Comparison of ENCODE assay signal across 29 cellular contexts in the genomic region with DNA sequence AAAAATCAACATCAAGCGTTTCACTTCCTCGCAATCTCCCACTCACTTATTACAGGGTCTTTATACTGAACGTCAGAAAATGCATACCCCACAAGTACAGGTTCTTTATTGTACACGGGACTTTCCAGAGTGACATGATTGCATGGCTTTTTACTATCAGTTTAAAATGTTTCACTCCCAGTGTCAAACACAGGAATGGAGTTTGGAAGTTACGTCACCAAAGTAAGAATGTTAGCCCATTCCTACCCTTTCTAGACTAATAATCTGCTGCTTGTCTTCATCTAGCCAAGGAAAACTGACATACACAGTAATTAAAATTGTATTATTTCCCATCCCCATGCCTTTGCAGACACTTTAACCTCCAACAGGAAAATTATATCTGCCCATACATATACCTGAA.
"Had no signal": no experiment of that assay in that cellular context is flagged by ENCODE, and none has a peak within 500 bp of the region (broad histone marks: within the 10 kb centered on the region; RNA-seq: fewer than 3 reads in every experiment).

No MANE protein-coding gene starts in this region.

- H3K4me1 Mint-ChIP-seq: stimulated activated effector memory CD8-positive, alpha-beta T cell treated with anti-CD3 and anti-CD28 coated beads, Interleukin-12 subunit alpha, Interleukin-12 subunit beta, amount 100 ng/mL, for 72 hours; stimulated activated memory B cell treated with anti-CD40 and anti-IgM and Interleukin-4, amounts not matched to agents 10 μg/mL and 1 μg/mL and 100 μg/mL, for 72 hours; stimulated activated naive B cell treated with anti-CD40 and anti-IgM and Interleukin-4, amounts not matched to agents 10 μg/mL and 1 μg/mL and 100 μg/mL, for 72 hours; stimulated activated naive CD8-positive, alpha-beta T cell treated with anti-CD3 and anti-CD28 coated beads, Interleukin-15, amount 100 ng/mL, for 72 hours had no signal

- H3K9me3 ChIP-seq: stomach, suprapubic skin, testis, thoracic aorta, thyroid gland, tibial artery, transverse colon, upper lobe of left lung, upper lobe of right lung, uterus, vagina had no signal

- H3K27ac Mint-ChIP-seq: stimulated activated effector memory CD8-positive, alpha-beta T cell treated with anti-CD3 and anti-CD28 coated beads, Interleukin-12 subunit alpha, Interleukin-12 subunit beta, amount 100 ng/mL, for 72 hours; stimulated activated memory B cell treated with anti-CD40 and anti-IgM and Interleukin-4, amounts not matched to agents 10 μg/mL and 1 μg/mL and 100 μg/mL, for 72 hours; stimulated activated naive B cell treated with anti-CD40 and anti-IgM and Interleukin-4, amounts not matched to agents 10 μg/mL and 1 μg/mL and 100 μg/mL, for 72 hours; stimulated activated naive CD8-positive, alpha-beta T cell treated with anti-CD3 and anti-CD28 coated beads, Interleukin-15, amount 100 ng/mL, for 72 hours; stimulated activated naive CD8-positive, alpha-beta T cell treated with anti-CD3 and anti-CD28 coated beads, Interleukin-15, Interleukin-2, amounts not matched to agents 100 ng/mL and 50 ng/mL, for 24 hours; type B pancreatic cell had no signal

- H3K36me3 ChIP-seq: stomach, suprapubic skin, thoracic aorta, thyroid gland, tibial artery, tibial nerve, transverse colon, upper lobe of left lung, upper lobe of right lung, uterus, vagina had no signal

- H3K4me3 Mint-ChIP-seq: stimulated activated effector memory CD8-positive, alpha-beta T cell treated with anti-CD3 and anti-CD28 coated beads, Interleukin-12 subunit alpha, Interleukin-12 subunit beta, amount 100 ng/mL, for 72 hours; stimulated activated memory B cell treated with anti-CD40 and anti-IgM and Interleukin-4, amounts not matched to agents 10 μg/mL and 1 μg/mL and 100 μg/mL, for 72 hours; stimulated activated naive B cell treated with anti-CD40 and anti-IgM and Interleukin-4, amounts not matched to agents 10 μg/mL and 1 μg/mL and 100 μg/mL, for 72 hours; stimulated activated naive CD8-positive, alpha-beta T cell treated with anti-CD3 and anti-CD28 coated beads, Interleukin-15, amount 100 ng/mL, for 72 hours; stimulated activated naive CD8-positive, alpha-beta T cell treated with anti-CD3 and anti-CD28 coated beads, Interleukin-15, Interleukin-2, amounts not matched to agents 100 ng/mL and 50 ng/mL, for 24 hours; type B pancreatic cell had no signal

- H3K4me3 ChIP-seq: stomach, suprapubic skin, testis, thoracic aorta, thyroid gland, tibial artery, tibial nerve, transverse colon, upper lobe of left lung, upper lobe of right lung, uterus, vagina had no signal

- H3K9me3 Mint-ChIP-seq: stimulated activated effector memory CD8-positive, alpha-beta T cell treated with anti-CD3 and anti-CD28 coated beads, Interleukin-12 subunit alpha, Interleukin-12 subunit beta, amount 100 ng/mL, for 72 hours; stimulated activated naive CD8-positive, alpha-beta T cell treated with anti-CD3 and anti-CD28 coated beads, Interleukin-15, amount 100 ng/mL, for 72 hours; stimulated activated naive CD8-positive, alpha-beta T cell treated with anti-CD3 and anti-CD28 coated beads, Interleukin-15, Interleukin-2, amounts not matched to agents 100 ng/mL and 50 ng/mL, for 24 hours; type B pancreatic cell had no signal

- FAIRE-seq: urothelium cell line had no signal

- DNase-seq: stimulated activated CD4-positive, alpha-beta T cell treated with anti-CD3 and anti-CD28 coated beads, Interleukin-2, amount 100 ng/mL, for 48 hours; stimulated activated CD4-positive, alpha-beta T cell treated with anti-CD3 and anti-CD28 coated beads, Interleukin-4, amount 100 ng/mL, for 1 hour; stimulated activated CD4-positive, alpha-beta T cell treated with anti-CD3 and anti-CD28 coated beads, Interleukin-4, amount 100 ng/mL, for 24 hours; stimulated activated CD4-positive, alpha-beta T cell treated with anti-CD3 and anti-CD28 coated beads, Interleukin-4, amount 100 ng/mL, for 4 hours; stimulated activated CD8-positive, alpha-beta memory T cell treated with anti-CD3 and anti-CD28 coated beads, Interleukin-4, amount 100 ng/mL, for 48 hours; stimulated activated naive B cell treated with anti-CD40 and anti-IgM and Interleukin-4, amounts not matched to agents 10 μg/mL and 1 μg/mL and 100 μg/mL, for 72 hours; stimulated activated naive CD4-positive, alpha-beta T cell; stimulated activated naive CD4-positive, alpha-beta T cell treated with Interleukin-2 at 50 U/mL for 16 hours; stimulated activated naive CD8-positive, alpha-beta T cell treated with anti-CD3 and anti-CD28 coated beads, Interleukin-15, amount 100 ng/mL, for 72 hours; stimulated activated naive CD8-positive, alpha-beta T cell treated with anti-CD3 and anti-CD28 coated beads, Interleukin-15, Interleukin-2, amounts not matched to agents 100 U/mL and 50 U/mL, for 24 hours; stomach; substantia nigra; testis; thyroid gland; tibial artery; transverse colon; trophoblast cell; upper lobe of left lung; upper lobe of right lung; uterus had no signal

- H3K36me3 Mint-ChIP-seq: stimulated activated effector memory CD8-positive, alpha-beta T cell treated with anti-CD3 and anti-CD28 coated beads, Interleukin-12 subunit alpha, Interleukin-12 subunit beta, amount 100 ng/mL, for 72 hours; stimulated activated memory B cell treated with anti-CD40 and anti-IgM and Interleukin-4, amounts not matched to agents 10 μg/mL and 1 μg/mL and 100 μg/mL, for 72 hours; stimulated activated naive B cell treated with anti-CD40 and anti-IgM and Interleukin-4, amounts not matched to agents 10 μg/mL and 1 μg/mL and 100 μg/mL, for 72 hours; type B pancreatic cell had no signal

- H3K27me3 Mint-ChIP-seq: stimulated activated memory B cell treated with anti-CD40 and anti-IgM and Interleukin-4, amounts not matched to agents 10 μg/mL and 1 μg/mL and 100 μg/mL, for 72 hours; stimulated activated naive B cell treated with anti-CD40 and anti-IgM and Interleukin-4, amounts not matched to agents 10 μg/mL and 1 μg/mL and 100 μg/mL, for 72 hours; stimulated activated naive CD8-positive, alpha-beta T cell treated with anti-CD3 and anti-CD28 coated beads, Interleukin-15, amount 100 ng/mL, for 72 hours; stimulated activated naive CD8-positive, alpha-beta T cell treated with anti-CD3 and anti-CD28 coated beads, Interleukin-15, Interleukin-2, amounts not matched to agents 100 ng/mL and 50 ng/mL, for 24 hours; type B pancreatic cell had no signal

- ATAC-seq: stimulated activated effector memory CD8-positive, alpha-beta T cell treated with anti-CD3 and anti-CD28 coated beads, Interleukin-12 subunit alpha, Interleukin-12 subunit beta, amount 100 ng/mL, for 72 hours; stimulated activated memory B cell treated with anti-CD40 and anti-IgM and Interleukin-4, amounts not matched to agents 10 μg/mL and 1 μg/mL and 100 μg/mL, for 72 hours; stimulated activated naive B cell treated with anti-CD40 and anti-IgM and Interleukin-4, amounts not matched to agents 10 μg/mL and 1 μg/mL and 100 μg/mL, for 72 hours; stimulated activated naive CD8-positive, alpha-beta T cell treated with anti-CD3 and anti-CD28 coated beads, Interleukin-15, amount 100 ng/mL, for 72 hours; stimulated activated naive CD8-positive, alpha-beta T cell treated with anti-CD3 and anti-CD28 coated beads, Interleukin-15, Interleukin-2, amounts not matched to agents 100 U/mL and 50 U/mL, for 24 hours; upper lobe of right lung had no signal

- H3K27ac ChIP-seq: stomach, suprapubic skin, testis, thoracic aorta, thyroid gland, tibial artery, tibial nerve, transverse colon, upper lobe of left lung, upper lobe of right lung, uterus, vagina had no signal

- H3K4me1 ChIP-seq: stomach, suprapubic skin, testis, thyroid gland, tibial artery, tibial nerve, transverse colon, upper lobe of left lung, upper lobe of right lung, uterus, vagina had no signal

- H3K27me3 ChIP-seq: stomach, suprapubic skin, testis, thyroid gland, tibial artery, tibial nerve, transverse colon, upper lobe of left lung, upper lobe of right lung, uterus, vagina had no signal
